Comparison of ENCODE assay signal across 8 cellular contexts in the genomic region with DNA sequence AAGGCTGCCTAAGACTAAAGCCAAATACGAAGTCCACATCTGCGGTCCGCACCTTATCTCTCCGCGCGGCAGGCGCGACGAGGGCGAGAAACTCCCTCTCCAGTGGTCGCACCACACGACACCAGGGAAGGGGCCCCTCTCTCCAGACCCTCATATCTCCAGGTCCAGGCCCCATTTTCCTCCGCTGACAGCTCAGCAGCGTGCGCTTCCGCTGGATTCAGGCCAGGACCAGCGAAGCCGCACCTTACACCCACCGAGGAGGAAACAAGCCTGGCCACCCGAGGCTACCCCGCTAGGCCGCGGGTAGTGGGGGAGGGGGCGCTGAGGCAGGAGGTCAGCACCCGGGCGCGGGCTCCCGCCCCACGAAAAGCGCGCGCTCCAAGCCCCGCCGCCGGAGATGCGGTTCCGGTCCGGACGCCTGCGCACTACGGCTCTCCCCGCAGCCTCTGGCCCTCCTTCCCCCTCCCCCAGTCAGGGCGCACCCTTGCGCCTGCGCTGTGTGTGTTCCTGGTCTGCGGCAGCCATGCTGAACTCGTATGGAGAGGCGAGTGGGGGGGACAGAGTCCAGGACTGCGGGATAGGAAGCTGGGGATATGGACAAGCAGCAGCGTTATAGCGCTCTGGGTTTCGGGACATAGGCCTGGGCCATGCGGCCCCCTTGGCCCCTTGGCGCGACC. TPM values are rescaled to one million over a fixed set of nuclear protein-coding genes. Genes with fewer than 3 reads are reported as not detected.
DNase-seq lines count a peak whose midpoint lies in the region; ATAC-seq, FAIRE-seq and TF ChIP-seq lines count a peak whose summit lies in the region.

TSS of gene BRD2 (plus strand) at position 502 of the 677 bp plus-strand sequence. CDS start 4,305 bp downstream, outside the sequence.

- H3K36me3 ChIP-seq in kidney (ENCODE audit: control insufficient read depth in 1 of 2, insufficient read depth in 2 of 2, low read length in 2 of 2) = peaks cover 2 to 10% of the 10 kb centered on the region in 2 donors

- FAIRE-seq in kidney (lab: Jason Lieb, UNC) = no peak

- DNase-seq in 8988T (peak; percentile 74), NCI-H446 treated with DMSO at 0.1 percent for 48 hours (lab: John Stamatoyannopoulos, UW) (peak; percentile 91), cerebellar nuclear complex (lab: John Stamatoyannopoulos, UW) (peak; percentile 33 to 87), kidney (peak; percentile 99)
- peak; percentile 94 for DNase-seq in activated CD4-positive, alpha-beta T cell treated with anti-CD3 and anti-CD28 coated beads for 1 hour
- DNase-seq in stimulated activated CD4-positive, alpha-beta T cell treated with anti-CD3 and anti-CD28 coated beads, Interleukin-15, amount 100 ng/mL, for 1 hour (ENCODE audit: low read depth in 1 of 2, low spot score in 1 of 2) = peak; percentile 88 to 93

- peak within 1 kb of the TSS; percentile 90 to 99 for H3K4me3 ChIP-seq in kidney (ENCODE audit: low read length in 2 of 2)

- ATAC-seq in GM18861 (IDR thresholded peaks at IDR 0.05; ENCODE audit: unreplicated experiment) (peak; percentile 25), HG03196 (IDR thresholded peaks at IDR 0.05; ENCODE audit: unreplicated experiment) (peak; percentile 31)

- intact Hi-C loops in kidney (cut with DNase I) = no loop called here

- H3K9ac ChIP-seq in kidney (ENCODE audit: low read length in 2 of 2) = peak within 1 kb of the TSS; percentile 99 to 100

- TF ChIP-seq CTCF in kidney (IDR thresholded peaks at IDR 0.05; ENCODE audit: borderline replicate concordance, extremely low read depth, insufficient read depth) = no peak

- H3K4me1 ChIP-seq in kidney (ENCODE audit: control insufficient read depth in 1 of 2, insufficient read depth in 1 of 2, low read depth in 1 of 2, low read length in 2 of 2) = peaks cover 11 to 16% of the 10 kb centered on the region in 2 donors

- H3K9me3 ChIP-seq in kidney (ENCODE audit: control insufficient read depth in 1 of 2, low read length in 2 of 2) = no peaks in the 10 kb centered on the region

- peak within 1 kb of the TSS; percentile 100 for H3K27ac ChIP-seq in kidney (ENCODE audit: low read depth in 2 of 2, low read length in 2 of 2)

RNA-seq across cellular contexts. Expression of gene BRD2, which starts in this region (rescaled TPM):
- 184 TPM for total RNA-seq in kidney
- polyA plus RNA-seq in kidney (ENCODE audit: insufficient read depth, low read depth, low replicate concordance) = 73.9 TPM

Comparison
In these comparisons a context has a peak if more than half of its experiments do, and no peak if none do; other contexts are left out.
1. Peak in every context shown above with its lines: DNase-seq, ATAC-seq, H3K4me3 ChIP-seq and H3K27ac ChIP-seq.